In the genomic region with DNA sequence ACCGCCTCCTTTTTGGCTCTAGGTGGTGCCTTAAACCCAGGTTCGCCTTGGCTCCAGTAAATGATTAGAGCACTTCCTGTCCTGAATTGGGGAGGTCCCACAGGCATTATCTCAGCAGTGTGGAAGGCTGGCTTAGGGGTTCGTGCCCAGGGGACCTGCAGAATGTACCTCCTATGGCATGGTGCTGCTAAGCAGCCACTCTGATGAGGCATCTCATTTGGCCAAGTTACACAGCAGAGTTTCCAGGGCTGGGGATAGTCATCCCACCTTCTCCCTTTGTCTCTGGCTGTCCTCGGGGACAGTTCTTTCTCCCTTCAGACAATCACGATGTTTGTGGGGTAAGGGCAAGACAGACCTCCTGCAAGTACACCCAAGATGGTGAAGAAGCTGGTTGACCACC, we compare ENCODE assay signal across 28 cellular contexts.
"Had no signal": no experiment of that assay in that cellular context is flagged by ENCODE, and none has a peak within 500 bp of the region (broad histone marks: within the 10 kb centered on the region; RNA-seq: fewer than 3 reads in every experiment).

No MANE protein-coding gene starts in this region.

- H3K27ac Mint-ChIP-seq: dendritic cell treated with granulocyte-macrophage colony-stimulating factor and Interleukin-4, amounts not matched to agents 40 ng/mL and 50 ng/mL, for 4 days; effector memory CD8-positive, alpha-beta T cell; endodermal cell had no signal

- H3K27me3 Mint-ChIP-seq: dendritic cell treated with granulocyte-macrophage colony-stimulating factor and Interleukin-4, amounts not matched to agents 40 ng/mL and 50 ng/mL, for 4 days had no signal

- H3K4me1 ChIP-seq: colonic mucosa, esophagus squamous epithelium, foreskin keratinocyte, gastroesophageal sphincter, heart right ventricle had no signal

- H3K9me3 Mint-ChIP-seq: dendritic cell treated with granulocyte-macrophage colony-stimulating factor and Interleukin-4, amounts not matched to agents 40 ng/mL and 50 ng/mL, for 4 days; effector memory CD8-positive, alpha-beta T cell; endodermal cell had no signal

- ATAC-seq: effector memory CD8-positive, alpha-beta T cell; esophagus mucosa; foreskin keratinocyte; gastrocnemius medialis; gastroesophageal sphincter; heart left ventricle; heart right ventricle had no signal

- H3K27ac ChIP-seq: colonic mucosa, coronary artery, dorsolateral prefrontal cortex, epithelial cell of prostate, esophagus squamous epithelium, foreskin keratinocyte, gastroesophageal sphincter, heart left ventricle, heart right ventricle had no signal

- H3K9me3 ChIP-seq: colonic mucosa, esophagus squamous epithelium, gastrocnemius medialis, gastroesophageal sphincter, heart left ventricle had no signal

- H3K4me3 ChIP-seq: colonic mucosa, coronary artery, dorsolateral prefrontal cortex, esophagus squamous epithelium, gastrocnemius medialis, gastroesophageal sphincter, heart left ventricle, heart right ventricle had no signal

- H3K36me3 ChIP-seq: colonic mucosa, esophagus squamous epithelium, gastrocnemius medialis, gastroesophageal sphincter, heart left ventricle, heart right ventricle had no signal

- DNase-seq: colonic mucosa; cortex of kidney; dermis blood vessel endothelial cell; dorsolateral prefrontal cortex; effector CD4-positive, alpha-beta T cell; effector CD8-positive, alpha-beta T cell; effector memory CD4-positive, alpha-beta T cell; effector memory CD8-positive, alpha-beta T cell; endodermal cell; erythroblast; esophagus squamous epithelium; foreskin fibroblast; foreskin keratinocyte; foreskin melanocyte; gastrocnemius medialis; glutamatergic neuron; head of caudate nucleus; heart left ventricle; heart right ventricle had no signal

- H3K4me3 Mint-ChIP-seq: dendritic cell treated with granulocyte-macrophage colony-stimulating factor and Interleukin-4, amounts not matched to agents 40 ng/mL and 50 ng/mL, for 4 days; effector memory CD8-positive, alpha-beta T cell; endodermal cell had no signal

- FAIRE-seq: colon, endometrium, endothelial cell of umbilical vein, frontal cortex had no signal

- H3K27me3 ChIP-seq: colonic mucosa, gastrocnemius medialis, gastroesophageal sphincter had no signal
